ENCODE assay signal across 18 cellular contexts in genomic region chr21:41772351-41773080, GRCh38. TPM values are rescaled to one million over a fixed set of nuclear protein-coding genes. Genes with fewer than 3 reads are reported as not detected.
"Had no signal": no experiment of that assay in that cellular context is flagged by ENCODE, and none has a peak within 500 bp of the region (broad histone marks: within the 10 kb centered on the region; RNA-seq: fewer than 3 reads in every experiment).

No MANE protein-coding gene starts in this region.

- H3K9me3 Mint-ChIP-seq: activated T-helper 1 cell treated with anti-CD3 and anti-CD28 coated beads, Interleukin-12 subunit alpha, Interleukin-12 subunit beta, Interleukin-2, Interleukin-4 antibody, amounts not matched to agents 30 ng/mL and 10 ng/mL and 1 ng/mL, durations not matched to agents 14 hours and 24 hours and 36 hours; neural crest cell; stimulated activated naive CD8-positive, alpha-beta T cell treated with anti-CD3 and anti-CD28 coated beads, Interleukin-15, Interleukin-2, amounts not matched to agents 100 ng/mL and 50 ng/mL, for 24 hours had no signal

- H3K9me3 ChIP-seq: ascending aorta, lower lobe of right lung, suprapubic skin had no signal

- H3K4me3 Mint-ChIP-seq: activated T-helper 1 cell treated with anti-CD3 and anti-CD28 coated beads, Interleukin-12 subunit alpha, Interleukin-12 subunit beta, Interleukin-2, Interleukin-4 antibody, amounts not matched to agents 30 ng/mL and 10 ng/mL and 1 ng/mL, durations not matched to agents 14 hours and 24 hours and 36 hours; neural crest cell; stimulated activated naive CD8-positive, alpha-beta T cell treated with anti-CD3 and anti-CD28 coated beads, Interleukin-15, Interleukin-2, amounts not matched to agents 100 ng/mL and 50 ng/mL, for 24 hours had no signal

- DNase-seq: activated CD4-positive, alpha-beta T cell treated with anti-CD3 and anti-CD28 coated beads, Interleukin-2, amount 50 U/mL, for 1 hour; activated CD8-positive, alpha-beta memory T cell treated with anti-CD3 and anti-CD28 coated beads for 24 hours; activated naive CD4-positive, alpha-beta T cell treated with Interleukin-2 at 50 U/mL for 16 hours; dermis blood vessel endothelial cell; left cardiac atrium; lower lobe of right lung; midbrain; retina; small intestine; T-helper 9 cell had no signal

- H3K27ac Mint-ChIP-seq: activated T-helper 1 cell treated with anti-CD3 and anti-CD28 coated beads, Interleukin-12 subunit alpha, Interleukin-12 subunit beta, Interleukin-2, Interleukin-4 antibody, amounts not matched to agents 30 ng/mL and 10 ng/mL and 1 ng/mL, durations not matched to agents 14 hours and 24 hours and 36 hours; stimulated activated naive CD8-positive, alpha-beta T cell treated with anti-CD3 and anti-CD28 coated beads, Interleukin-15, Interleukin-2, amounts not matched to agents 100 ng/mL and 50 ng/mL, for 24 hours had no signal

- H3K27ac ChIP-seq: ascending aorta, lower lobe of right lung, suprapubic skin had no signal

- H3K4me1 ChIP-seq: ascending aorta had no signal

- H3K36me3 ChIP-seq: ascending aorta, lower lobe of right lung, suprapubic skin had no signal

- ATAC-seq: activated CD4-positive, CD25-positive, alpha-beta regulatory T cell treated with anti-CD3 and anti-CD28 coated beads, Interleukin-2, amount 50 U/mL, for 24 hours; left cardiac atrium; lower lobe of right lung had no signal

- H3K27me3 ChIP-seq: ascending aorta had no signal

- H3K4me3 ChIP-seq: ascending aorta, lower lobe of right lung, suprapubic skin had no signal

RNA-seq across cellular contexts. Expression of gene RIPK4, which starts 5.7 kb away (rescaled TPM):
- total RNA-seq: activated T-helper 1 cell treated with anti-CD3 and anti-CD28 coated beads, Interleukin-12 subunit alpha, Interleukin-12 subunit beta, Interleukin-2, Interleukin-4 antibody, amounts not matched to agents 30 ng/mL and 10 ng/mL and 1 ng/mL, durations not matched to agents 14 hours and 24 hours and 36 hours; frontal cortex; myocyte; neural crest cell had no signal
